In the genomic region with DNA sequence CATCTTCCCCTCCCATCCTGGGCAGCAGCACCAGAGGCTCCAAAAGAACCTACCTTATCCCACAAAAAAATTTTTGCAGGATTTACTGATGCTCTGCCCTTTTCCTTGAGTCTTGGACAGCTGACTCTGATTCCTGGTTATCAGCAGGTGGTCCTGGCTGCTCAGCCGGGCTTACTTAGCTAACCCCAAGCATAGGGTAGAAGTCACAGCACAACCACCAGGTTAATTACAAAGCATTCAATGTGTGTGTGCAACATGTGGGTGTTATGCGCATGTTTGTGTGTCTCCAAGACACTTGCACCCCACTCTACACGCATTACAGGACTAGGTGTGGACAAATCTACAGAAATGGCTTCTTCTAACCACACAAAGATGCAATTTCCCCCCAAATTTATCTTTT, we compare ENCODE assay signal across 13 cellular contexts. TPM values are rescaled to one million over a fixed set of nuclear protein-coding genes. Genes with fewer than 3 reads are reported as not detected.
DNase-seq lines count a peak whose midpoint lies in the region; ATAC-seq and TF ChIP-seq lines count a peak whose summit lies in the region.
"Had no signal": no experiment of that assay in that cellular context is flagged by ENCODE, and none has a peak within 500 bp of the region (broad histone marks: within the 10 kb centered on the region; RNA-seq: fewer than 3 reads in every experiment).

No MANE protein-coding gene starts in this region.

- TF ChIP-seq CTCF in endothelial cell (IDR thresholded peaks at IDR 0.05; ENCODE audit: unreplicated experiment) (no peak), gastrocnemius medialis (IDR thresholded peaks at IDR 0.05 in 4 of 5, conservative IDR thresholded peaks at IDR 0.05 in 1 of 5) (no peak), testis (IDR thresholded peaks at IDR 0.05) (no peak)

- H3K4me1 ChIP-seq in gastrocnemius medialis (peaks cover 3 to 10% of the 10 kb centered on the region in 2 donors), testis (no peaks in the 10 kb centered on the region)

- DNase-seq in activated naive CD8-positive, alpha-beta T cell treated with anti-CD3 and anti-CD28 coated beads for 36 hours, result no peak
- DNase-seq in LHCN-M2 (ENCODE audit: low read depth) (peak; percentile 57), endothelial cell (ENCODE audit: low spot score) (no peak), gastrocnemius medialis (no peak), testis (no peak)
- DNase-seq: CD4-positive, alpha-beta memory T cell; dermis blood vessel endothelial cell; DND-41; erythroblast; NCI-H1417 treated with DMSO at 0.1 percent for 48 hours had no signal

- peak overlapping the region; percentile 34 for H3K27ac Mint-ChIP-seq in activated naive CD8-positive, alpha-beta T cell
- H3K27ac Mint-ChIP-seq in activated naive CD8-positive, alpha-beta T cell treated with anti-CD3 and anti-CD28 coated beads for 36 hours, result no peak overlapping the region
- H3K27ac Mint-ChIP-seq in endothelial cell (ENCODE audit: unreplicated experiment), result no peak overlapping the region
- H3K27ac Mint-ChIP-seq: CD4-positive, alpha-beta memory T cell had no signal

- peaks cover 11% of the 10 kb centered on the region for H3K36me3 Mint-ChIP-seq in activated naive CD8-positive, alpha-beta T cell
- peaks cover 31% of the 10 kb centered on the region for H3K36me3 Mint-ChIP-seq in activated naive CD8-positive, alpha-beta T cell treated with anti-CD3 and anti-CD28 coated beads for 36 hours
- H3K36me3 Mint-ChIP-seq in endothelial cell (ENCODE audit: low read depth, unreplicated experiment), result peaks cover 72% of the 10 kb centered on the region
- H3K36me3 Mint-ChIP-seq: CD4-positive, alpha-beta memory T cell had no signal

- H3K4me3 ChIP-seq in gastrocnemius medialis, result no peak overlapping the region
- H3K4me3 ChIP-seq in testis, result no peak overlapping the region

- H3K27me3 Mint-ChIP-seq in activated naive CD8-positive, alpha-beta T cell, result no peaks in the 10 kb centered on the region
- no peaks in the 10 kb centered on the region for H3K27me3 Mint-ChIP-seq in activated naive CD8-positive, alpha-beta T cell treated with anti-CD3 and anti-CD28 coated beads for 36 hours
- peaks cover 10% of the 10 kb centered on the region for H3K27me3 Mint-ChIP-seq in endothelial cell (ENCODE audit: unreplicated experiment)

- intact Hi-C loops in gastrocnemius medialis (cut with DNase I; ENCODE audit: low total_unique reads) (no loop called here), testis (cut with DNase I; ENCODE audit: low total_unique reads) (no loop called here)

- TF ChIP-seq POLR2A in gastrocnemius medialis (IDR thresholded peaks at IDR 0.05) (no peak), testis (IDR thresholded peaks at IDR 0.05) (no peak)

- H3K36me3 ChIP-seq in gastrocnemius medialis (no peaks in the 10 kb centered on the region), testis (ENCODE audit: low read depth, missing control alignments) (no peaks in the 10 kb centered on the region)

- H3K9me3 Mint-ChIP-seq in activated naive CD8-positive, alpha-beta T cell (ENCODE audit: low read depth), result no peaks in the 10 kb centered on the region
- no peaks in the 10 kb centered on the region for H3K9me3 Mint-ChIP-seq in activated naive CD8-positive, alpha-beta T cell treated with anti-CD3 and anti-CD28 coated beads for 36 hours
- no peaks in the 10 kb centered on the region for H3K9me3 Mint-ChIP-seq in endothelial cell (ENCODE audit: unreplicated experiment)
- H3K9me3 Mint-ChIP-seq: CD4-positive, alpha-beta memory T cell had no signal

- H3K4me3 Mint-ChIP-seq in activated naive CD8-positive, alpha-beta T cell, result no peak overlapping the region
- no peak overlapping the region for H3K4me3 Mint-ChIP-seq in activated naive CD8-positive, alpha-beta T cell treated with anti-CD3 and anti-CD28 coated beads for 36 hours
- H3K4me3 Mint-ChIP-seq in endothelial cell (ENCODE audit: unreplicated experiment), result peak overlapping the region; percentile 68
- H3K4me3 Mint-ChIP-seq: CD4-positive, alpha-beta memory T cell had no signal

- ATAC-seq in gastrocnemius medialis (no peak), GM19467 (IDR thresholded peaks at IDR 0.05; ENCODE audit: unreplicated experiment) (no peak)
- ATAC-seq in activated CD4-positive, CD25-positive, alpha-beta regulatory T cell treated with anti-CD3 and anti-CD28 coated beads, Interleukin-2, amount 50 U/mL, for 24 hours, result no peak

- WGBS in testis, 2 donors, result 53 to 64% methylated on average over 3 of the region's 3 CpGs

- in situ Hi-C loops in gastrocnemius medialis (cut with MboI; ENCODE audit: low sequenced_read_pairs in 4 of 4), result no loop called here

- H3K27me3 ChIP-seq in gastrocnemius medialis (no peaks in the 10 kb centered on the region), testis (no peaks in the 10 kb centered on the region)

- no peaks in the 10 kb centered on the region for H3K9me3 ChIP-seq in gastrocnemius medialis
- no peaks in the 10 kb centered on the region for H3K9me3 ChIP-seq in testis

- peak overlapping the region in 3 of 4 donors; percentile 30 to 67 (median 33) for H3K27ac ChIP-seq in gastrocnemius medialis
- no peak overlapping the region for H3K27ac ChIP-seq in testis

- peaks cover 45% of the 10 kb centered on the region for H3K4me1 Mint-ChIP-seq in activated naive CD8-positive, alpha-beta T cell (ENCODE audit: low read depth)
- H3K4me1 Mint-ChIP-seq in activated naive CD8-positive, alpha-beta T cell treated with anti-CD3 and anti-CD28 coated beads for 36 hours, result peaks cover 31% of the 10 kb centered on the region
- H3K4me1 Mint-ChIP-seq in endothelial cell (ENCODE audit: unreplicated experiment), result peaks cover 47% of the 10 kb centered on the region

RNA-seq across cellular contexts. Expression of gene PECAM1, which starts 36.3 kb away (rescaled TPM):
- 10 to 100 TPM; 35.6 to 37.6 TPM for total RNA-seq in activated naive CD8-positive, alpha-beta T cell treated with anti-CD3 and anti-CD28 coated beads for 36 hours
- total RNA-seq in LHCN-M2 (2014; rRNA removed) (0.19 and 0.46 TPM in 2 replicates), endothelial cell (ENCODE audit: unreplicated experiment) (844 TPM), gastrocnemius medialis (10 to 100 TPM; 35.1 to 71.5 (median 51.3) TPM), testis (10 to 100 TPM in 1 of 2 donors, 1 to 10 TPM in 1; 7.7 to 14.7 TPM)
- polyA plus RNA-seq in LHCN-M2 (2012), result 0.05 TPM
- 33.0 TPM for polyA plus RNA-seq in testis (ENCODE audit: insufficient read depth, low read depth, low replicate concordance)

Comparison
In these comparisons a context has a peak if more than half of its experiments do, and no peak if none do; other contexts are left out.
1. H3K27ac ChIP-seq: peak in gastrocnemius medialis (3 of 4); none in testis (0 of 2).
2. RNA of gene PECAM1, which starts 36.3 kb away (total RNA-seq): 844 TPM in endothelial cell (single experiment); 35.1 to 71.5 TPM in gastrocnemius medialis, 35.6 to 37.6 TPM in activated naive CD8-positive, alpha-beta T cell treated with anti-CD3 and anti-CD28 coated beads for 36 hours, 7.7 to 14.7 TPM in testis and 0.19 to 0.46 TPM in LHCN-M2; every median in the first group is over 10 times any median in the second.